Comparison of ENCODE assay signal across 6 cellular contexts in genomic region chr19:42267644-42268141, GRCh38. TPM values are rescaled to one million over a fixed set of nuclear protein-coding genes. Genes with fewer than 3 reads are reported as not detected.
DNase-seq lines count a peak whose midpoint lies in the region; ATAC-seq and TF ChIP-seq lines count a peak whose summit lies in the region.

No MANE protein-coding gene starts in this region.

- no peak for TF ChIP-seq CTCF in foreskin keratinocyte (conservative IDR thresholded peaks at IDR 0.05)
- TF ChIP-seq CTCF in thyroid gland (IDR thresholded peaks at IDR 0.05) = peak in 1 of 6 experiments; percentile 2

- TF ChIP-seq POLR2A in thyroid gland (IDR thresholded peaks at IDR 0.05) = no peak

- H3K27me3 ChIP-seq in foreskin keratinocyte (no peaks in the 10 kb centered on the region), thyroid gland (no peaks in the 10 kb centered on the region)

- 7 to 9% methylated on average over 7 to 13 of the region's 13 CpGs for WGBS in thyroid gland, 2 donors

- peak; percentile 51 for DNase-seq in NCI-H748 (lab: John Stamatoyannopoulos, UW; ENCODE audit: unreplicated experiment)
- no peak for DNase-seq in NCI-H748 treated with DMSO at 0.1 percent for 48 hours (lab: John Stamatoyannopoulos, UW)
- DNase-seq in foreskin keratinocyte = no peak
- no peak for DNase-seq in thyroid gland
- no peak for DNase-seq in T1000 (lab: John Stamatoyannopoulos, UW)
- DNase-seq in NCI-H1694 treated with DMSO at 0.1 percent for 48 hours (lab: John Stamatoyannopoulos, UW) = no peak

- intact Hi-C loops in thyroid gland (cut with DNase I) = no loop called here

- peaks cover 7% of the 10 kb centered on the region in 2 donors for H3K36me3 ChIP-seq in thyroid gland

- H3K27ac ChIP-seq in foreskin keratinocyte (peak overlapping the region; percentile 36), thyroid gland (peak overlapping the region; percentile 96 to 100 (median 99))

- no peaks in the 10 kb centered on the region for H3K9me3 ChIP-seq in thyroid gland

- peak overlapping the region; percentile 4 to 66 (median 4) for H3K4me3 ChIP-seq in thyroid gland (replicated peaks in 1 of 3)

- H3K4me1 ChIP-seq in foreskin keratinocyte (peaks cover 3% of the 10 kb centered on the region), thyroid gland (peaks cover 20 to 29% of the 10 kb centered on the region in 2 donors)

- ATAC-seq in foreskin keratinocyte = no peak

RNA-seq across cellular contexts. Expression of gene CIC, which starts 1.4 kb away (rescaled TPM):
- total RNA-seq in foreskin keratinocyte = 37.4 and 40.7 TPM in 2 replicates
- polyA plus RNA-seq in foreskin keratinocyte = 32.2 and 36.1 TPM in 2 replicates
- 10 to 100 TPM; 50.6 to 98.3 (median 56.9) TPM for total RNA-seq in thyroid gland

RNA-seq across cellular contexts. Expression of gene ERF, which starts 12.8 kb away (rescaled TPM):
- total RNA-seq in foreskin keratinocyte = 83.9 and 91.9 TPM in 2 replicates
- 87.6 and 96.7 TPM in 2 replicates for polyA plus RNA-seq in foreskin keratinocyte
- total RNA-seq in thyroid gland = 10 to 100 TPM; 27.5 to 50.2 (median 39.2) TPM

RNA-seq across cellular contexts. Expression of gene GSK3A, which starts 25.3 kb away (rescaled TPM):
- 37.2 and 42.6 TPM in 2 replicates for total RNA-seq in foreskin keratinocyte
- polyA plus RNA-seq in foreskin keratinocyte = 66.2 and 69.5 TPM in 2 replicates
- 10 to 100 TPM; 19.1 to 32.6 (median 24.6) TPM for total RNA-seq in thyroid gland

RNA-seq across cellular contexts. Expression of gene PRR19, which starts 34.2 kb away (rescaled TPM):
- total RNA-seq in foreskin keratinocyte (1.4 and 1.5 TPM in 2 replicates), thyroid gland (under 1 TPM in 2 of 4 donors, not detected in 2; 0.27 to 0.45 TPM)
- 2.3 TPM in 2 replicates for polyA plus RNA-seq in foreskin keratinocyte

RNA-seq across cellular contexts. Expression of gene PAFAH1B3, which starts 34.7 kb away (rescaled TPM):
- total RNA-seq in foreskin keratinocyte (71.9 and 82.9 TPM in 2 replicates), thyroid gland (10 to 100 TPM in 3 of 4 donors, 1 to 10 TPM in 1; 6.0 to 23.7 (median 19.1) TPM)
- 106 and 121 TPM in 2 replicates for polyA plus RNA-seq in foreskin keratinocyte
